In the genomic region with DNA sequence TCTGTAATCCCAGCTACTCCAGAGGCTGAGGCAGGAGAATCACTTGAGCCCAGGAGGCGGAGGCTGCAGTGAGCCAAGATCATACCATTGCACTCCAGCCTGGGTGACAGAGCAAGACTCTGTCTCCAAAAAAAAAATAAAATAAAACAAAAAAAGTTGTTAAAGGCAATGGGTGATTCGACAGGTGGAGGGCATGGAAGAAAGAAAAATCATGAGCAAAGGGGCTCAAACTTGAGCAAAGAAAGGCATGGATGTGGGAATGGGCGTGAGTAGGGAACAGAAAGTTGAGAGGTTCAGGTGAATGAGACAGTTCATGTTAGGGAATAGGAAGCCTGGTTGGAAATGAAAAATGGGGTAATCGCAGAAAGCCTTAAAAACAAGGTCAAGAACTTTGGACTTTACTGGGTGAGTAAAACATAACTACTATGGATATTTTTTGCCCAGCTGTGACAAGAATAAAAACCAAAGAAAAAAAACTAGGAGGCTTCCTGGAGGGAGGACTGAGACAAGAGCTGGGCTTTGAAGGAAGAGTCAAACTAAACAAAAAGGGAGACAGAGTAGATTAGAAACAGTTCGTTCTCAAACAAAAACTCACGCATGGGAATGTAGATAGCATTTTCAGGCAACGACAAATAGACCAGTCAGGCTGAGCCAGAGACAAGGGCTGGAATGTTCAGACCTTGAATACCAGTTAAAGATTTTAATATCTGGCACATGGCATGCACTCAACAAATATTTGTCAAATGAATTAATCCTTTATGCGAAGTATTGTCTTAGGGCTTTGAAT, we compare ENCODE assay signal across 1 cellular context.
TF ChIP-seq lines count a peak whose summit lies in the region.

No MANE protein-coding gene starts in this region.

TF ChIP-seq in GM12891, 5 proteins besides CTCF, POLR2A, EP300 and RAD21 (continued from another document):
- TF ChIP-seq TAF1 (IDR thresholded peaks at IDR 0.05; ENCODE audit: low read depth, low read length) (no peak), PAX5 (IDR thresholded peaks at IDR 0.05; ENCODE audit: insufficient read depth, low read length, severe bottlenecking) (no peak), POLR2AphosphoS5 (IDR thresholded peaks at IDR 0.05; ENCODE audit: low read depth, low read length) (no peak), POU2F2 (IDR thresholded peaks at IDR 0.05; ENCODE audit: low read depth, low read length) (no peak)
